Comparison of ENCODE assay signal across 16 cellular contexts in genomic region chr2:37556256-37556655, GRCh38.
A peak's percentile ranks its signal among the peaks of the same experiment; 100 is the strongest.
DNase-seq lines count a peak whose midpoint lies in the region; ATAC-seq, FAIRE-seq and TF ChIP-seq lines count a peak whose summit lies in the region.
"Had no signal": no experiment of that assay in that cellular context is flagged by ENCODE, and none has a peak within 500 bp of the region (broad histone marks: within the 10 kb centered on the region; RNA-seq: fewer than 3 reads in every experiment).

No MANE protein-coding gene starts in this region.

- H4K20me1 ChIP-seq in BLaER1 treated with 17β-estradiol and CSF1 and Interleukin-3, amounts not matched to agents 10 nM and 100 nM = no peaks in the 10 kb centered on the region
- no peaks in the 10 kb centered on the region for H4K20me1 ChIP-seq in OCI-LY3 (ENCODE audit: insufficient read depth, low read length)

- peaks cover 20 to 79% (median 66%) of the 10 kb centered on the region in 10 experiments for H3K4me1 ChIP-seq in BLaER1 treated with 17β-estradiol and CSF1 and Interleukin-3, amounts not matched to agents 10 nM and 100 nM
- peaks cover 56% of the 10 kb centered on the region for H3K4me1 ChIP-seq in OCI-LY3 (ENCODE audit: low read length)

- peak overlapping the region; percentile 57 to 80 (median 72); a peak in 21 of 22 replicates for H3K4me2 ChIP-seq in BLaER1 treated with 17β-estradiol and CSF1 and Interleukin-3, amounts not matched to agents 10 nM and 100 nM
- H3K4me2 ChIP-seq in OCI-LY3 (ENCODE audit: low read length) = no peak overlapping the region

- H3K36me3 ChIP-seq in BLaER1 treated with 17β-estradiol and CSF1 and Interleukin-3, amounts not matched to agents 10 nM and 100 nM = no peaks in the 10 kb centered on the region
- H3K36me3 ChIP-seq in OCI-LY3 (replicated peaks; ENCODE audit: low read depth, low read length) = no peaks in the 10 kb centered on the region
- no peaks in the 10 kb centered on the region for H3K36me3 ChIP-seq in brain microvascular endothelial cell (replicated peaks)

- TF ChIP-seq CTCF in HL-60 (IDR thresholded peaks at IDR 0.05; ENCODE audit: insufficient read depth, low read length) (no peak), OCI-LY3 (IDR thresholded peaks at IDR 0.05; ENCODE audit: low read depth, low read length) (no peak), brain microvascular endothelial cell (IDR thresholded peaks at IDR 0.05; ENCODE audit: low read depth, low read length, missing control alignments) (no peak)

- FAIRE-seq in GM12891 (lab: Jason Lieb, UNC) = no peak
- FAIRE-seq: A204.1, H1, HTR-8/SVneo had no signal

- no peaks in the 10 kb centered on the region for H3K27me3 ChIP-seq in BLaER1 treated with 17β-estradiol and CSF1 and Interleukin-3, amounts not matched to agents 10 nM and 100 nM
- no peaks in the 10 kb centered on the region for H3K27me3 ChIP-seq in HL-60 (ENCODE audit: insufficient read depth, poor library complexity, severe bottlenecking)
- H3K27me3 ChIP-seq in OCI-LY3 (ENCODE audit: low read depth, low read length) = no peaks in the 10 kb centered on the region
- H3K27me3 ChIP-seq in brain microvascular endothelial cell (replicated peaks) = no peaks in the 10 kb centered on the region

- peaks cover 0 to 22% (median 0%) of the 10 kb centered on the region in 11 experiments; a peak in 3 of 22 replicates for H3K9me3 ChIP-seq in BLaER1 treated with 17β-estradiol and CSF1 and Interleukin-3, amounts not matched to agents 10 nM and 100 nM (replicated peaks in 1 of 11)
- no peaks in the 10 kb centered on the region for H3K9me3 ChIP-seq in OCI-LY3 (ENCODE audit: insufficient read depth, low read length)

- in situ Hi-C loops in brain microvascular endothelial cell (cut with HindIII; ENCODE audit: low pct_ligation_motif_present, low sequenced_read_pairs) = no loop called here

- TF ChIP-seq POLR2A in GM12891 (IDR thresholded peaks at IDR 0.05; ENCODE audit: low read depth, low read length) = no peak

- H3K79me2 ChIP-seq in OCI-LY3 (ENCODE audit: low read length) = no peaks in the 10 kb centered on the region

- no peak overlapping the region for H2AFZ ChIP-seq in OCI-LY3 (ENCODE audit: low read depth, low read length)

- DNase-seq in HL-60 (ENCODE audit: low read depth in 1 of 2, low spot score in 1 of 2) (no peak), brain microvascular endothelial cell (no peak), GM12891 (ENCODE audit: insufficient read length, low spot score) (no peak)
- DNase-seq: ACHN; CD4-positive, alpha-beta memory T cell; DMS153; H9; IMR-90; Kasumi-1; KBM-7 had no signal

- H3K9ac ChIP-seq in BLaER1 treated with 17β-estradiol and CSF1 and Interleukin-3, amounts not matched to agents 10 nM and 100 nM = peak overlapping the region in 7 of 11 experiments; percentile 3 to 60 (median 44); a peak in 7 of 22 replicates
- no peak overlapping the region for H3K9ac ChIP-seq in OCI-LY3 (ENCODE audit: low read length)

- H3K27ac ChIP-seq in BLaER1 treated with 17β-estradiol and CSF1 and Interleukin-3, amounts not matched to agents 10 nM and 100 nM = peak overlapping the region in 10 of 11 experiments; percentile 62 to 86 (median 80); a peak in 21 of 22 replicates
- H3K27ac ChIP-seq in HL-60 (replicated peaks) = peak overlapping the region; percentile 70
- peak overlapping the region; percentile 53; the same call in 1 of the 2 replicates for H3K27ac ChIP-seq in OCI-LY3 (ENCODE audit: low read length)
- H3K27ac ChIP-seq in brain microvascular endothelial cell = no peak overlapping the region

- ATAC-seq in HG02798 (IDR thresholded peaks at IDR 0.05; ENCODE audit: poor library complexity, unreplicated experiment) = no peak

- no peak overlapping the region for H3K4me3 ChIP-seq in BLaER1 treated with 17β-estradiol and CSF1 and Interleukin-3, amounts not matched to agents 10 nM and 100 nM
- H3K4me3 ChIP-seq in HL-60 (replicated peaks; ENCODE audit: insufficient read depth, low read length) = no peak overlapping the region
- no peak overlapping the region for H3K4me3 ChIP-seq in OCI-LY3 (ENCODE audit: low read length)
- H3K4me3 ChIP-seq in brain microvascular endothelial cell (ENCODE audit: low read depth, low read length) = no peak overlapping the region

TF ChIP-seq in GM12891, 5 proteins besides CTCF, POLR2A, EP300 and RAD21:
- TF ChIP-seq SPI1 (IDR thresholded peaks at IDR 0.05; ENCODE audit: low read depth, low read length) = no peak
- TF ChIP-seq POU2F2 (IDR thresholded peaks at IDR 0.05; ENCODE audit: low read depth, low read length) = no peak
- TF ChIP-seq POLR2AphosphoS5 (IDR thresholded peaks at IDR 0.05; ENCODE audit: low read depth, low read length) = no peak
- no peak for TF ChIP-seq TAF1 (IDR thresholded peaks at IDR 0.05; ENCODE audit: low read depth, low read length)
- no peak for TF ChIP-seq PAX5 (IDR thresholded peaks at IDR 0.05; ENCODE audit: insufficient read depth, low read length, severe bottlenecking)
